13 cellular contexts compared by ENCODE assay signal in genomic region chr5:95241635-95242034, GRCh38. TPM values are rescaled to one million over a fixed set of nuclear protein-coding genes. Genes with fewer than 3 reads are reported as not detected.
DNase-seq lines count a peak whose midpoint lies in the region; ATAC-seq, FAIRE-seq and TF ChIP-seq lines count a peak whose summit lies in the region.
"Had no signal": no experiment of that assay in that cellular context is flagged by ENCODE, and none has a peak within 500 bp of the region (broad histone marks: within the 10 kb centered on the region; RNA-seq: fewer than 3 reads in every experiment).

No MANE protein-coding gene starts in this region.

- no peak overlapping the region for H3K27ac Mint-ChIP-seq in activated T-helper 1 cell treated with anti-CD3 and anti-CD28 coated beads, Interleukin-12 subunit alpha, Interleukin-12 subunit beta, Interleukin-2, Interleukin-4 antibody, amounts not matched to agents 30 ng/mL and 10 ng/mL and 1 ng/mL, durations not matched to agents 14 hours and 24 hours and 36 hours
- no peak overlapping the region for H3K27ac Mint-ChIP-seq in MCF 10A (ENCODE audit: low read depth, unreplicated experiment)
- H3K27ac Mint-ChIP-seq: B cell, memory B cell had no signal

- TF ChIP-seq POLR2A in GM12892 (IDR thresholded peaks at IDR 0.05; ENCODE audit: low read depth, low read length), result no peak

- H3K4me1 Mint-ChIP-seq in activated T-helper 1 cell treated with anti-CD3 and anti-CD28 coated beads, Interleukin-12 subunit alpha, Interleukin-12 subunit beta, Interleukin-2, Interleukin-4 antibody, amounts not matched to agents 30 ng/mL and 10 ng/mL and 1 ng/mL, durations not matched to agents 14 hours and 24 hours and 36 hours (ENCODE audit: low read depth), result peaks cover 5% of the 10 kb centered on the region
- peaks cover 6% of the 10 kb centered on the region for H3K4me1 Mint-ChIP-seq in MCF 10A (ENCODE audit: insufficient read depth, unreplicated experiment)
- H3K4me1 Mint-ChIP-seq: B cell; central memory CD8-positive, alpha-beta T cell; memory B cell had no signal

- no peaks in the 10 kb centered on the region for H3K9me3 Mint-ChIP-seq in activated T-helper 1 cell treated with anti-CD3 and anti-CD28 coated beads, Interleukin-12 subunit alpha, Interleukin-12 subunit beta, Interleukin-2, Interleukin-4 antibody, amounts not matched to agents 30 ng/mL and 10 ng/mL and 1 ng/mL, durations not matched to agents 14 hours and 24 hours and 36 hours
- no peaks in the 10 kb centered on the region for H3K9me3 Mint-ChIP-seq in MCF 10A (ENCODE audit: unreplicated experiment)

- H3K4me3 Mint-ChIP-seq in activated T-helper 1 cell treated with anti-CD3 and anti-CD28 coated beads, Interleukin-12 subunit alpha, Interleukin-12 subunit beta, Interleukin-2, Interleukin-4 antibody, amounts not matched to agents 30 ng/mL and 10 ng/mL and 1 ng/mL, durations not matched to agents 14 hours and 24 hours and 36 hours, result no peak overlapping the region
- no peak overlapping the region for H3K4me3 Mint-ChIP-seq in MCF 10A (ENCODE audit: unreplicated experiment)
- H3K4me3 Mint-ChIP-seq: B cell; central memory CD8-positive, alpha-beta T cell; memory B cell had no signal

- peak; percentile 97 for ATAC-seq in GM19372 (IDR thresholded peaks at IDR 0.05; ENCODE audit: low read depth, unreplicated experiment)
- ATAC-seq in HG02852 (IDR thresholded peaks at IDR 0.05; ENCODE audit: unreplicated experiment), result peak; percentile 100
- peak; percentile 97 for ATAC-seq in HG03571 (IDR thresholded peaks at IDR 0.05; ENCODE audit: unreplicated experiment)
- ATAC-seq in activated CD4-positive, CD25-positive, alpha-beta regulatory T cell treated with anti-CD3 and anti-CD28 coated beads, Interleukin-2, amount 50 U/mL, for 24 hours, result no peak
- ATAC-seq: foreskin keratinocyte had no signal

- no peak for FAIRE-seq in GM12892 (lab: Jason Lieb, UNC)

- BruUV-seq in MCF 10A (replicated peaks; lab: Mats Ljungman, UMichigan), result no TSS peak

- H3K27me3 Mint-ChIP-seq in activated T-helper 1 cell treated with anti-CD3 and anti-CD28 coated beads, Interleukin-12 subunit alpha, Interleukin-12 subunit beta, Interleukin-2, Interleukin-4 antibody, amounts not matched to agents 30 ng/mL and 10 ng/mL and 1 ng/mL, durations not matched to agents 14 hours and 24 hours and 36 hours (ENCODE audit: insufficient read depth), result no peaks in the 10 kb centered on the region
- peaks cover 16% of the 10 kb centered on the region for H3K27me3 Mint-ChIP-seq in MCF 10A (ENCODE audit: insufficient read depth, unreplicated experiment)
- H3K27me3 Mint-ChIP-seq: central memory CD8-positive, alpha-beta T cell had no signal

- CTCF ChIA-PET in MCF 10A (lab: Yijun Ruan, JAX), result interaction anchor here (1.0 to 7.1 kb wide), 6 partner anchors 10 to 274 kb away, joined by 3 to 117 read pairs (median 4); no protein-coding TSS in a partner anchor

- H3K36me3 Mint-ChIP-seq in activated T-helper 1 cell treated with anti-CD3 and anti-CD28 coated beads, Interleukin-12 subunit alpha, Interleukin-12 subunit beta, Interleukin-2, Interleukin-4 antibody, amounts not matched to agents 30 ng/mL and 10 ng/mL and 1 ng/mL, durations not matched to agents 14 hours and 24 hours and 36 hours (ENCODE audit: low read depth), result no peaks in the 10 kb centered on the region
- no peaks in the 10 kb centered on the region for H3K36me3 Mint-ChIP-seq in MCF 10A (ENCODE audit: insufficient read depth, unreplicated experiment)
- H3K36me3 Mint-ChIP-seq: memory B cell had no signal

- intact Hi-C loops in activated T-helper 1 cell treated with anti-CD3 and anti-CD28 coated beads, Interleukin-12 subunit alpha, Interleukin-12 subunit beta, Interleukin-2, Interleukin-4 antibody, amounts not matched to agents 30 ng/mL and 10 ng/mL and 1 ng/mL, durations not matched to agents 14 hours and 24 hours and 36 hours (cut with micrococcal nuclease), result no loop called here
- intact Hi-C loops in MCF 10A (cut with micrococcal nuclease), result no loop called here

- no peak for TF ChIP-seq CTCF in MCF 10A (IDR thresholded peaks at IDR 0.05; ENCODE audit: unreplicated experiment)

- DNase-seq in GM12892 (ENCODE audit: insufficient read length) (peak; percentile 1), NCI-H2171 (lab: John Stamatoyannopoulos, UW) (no peak), MCF 10A (ENCODE audit: unreplicated experiment) (no peak)
- DNase-seq in activated T-helper 1 cell treated with anti-CD3 and anti-CD28 coated beads, Interleukin-12 subunit alpha, Interleukin-12 subunit beta, Interleukin-2, Interleukin-4 antibody, amounts not matched to agents 30 ng/mL and 10 ng/mL and 1 ng/mL, durations not matched to agents 14 hours and 24 hours and 36 hours (ENCODE audit: low spot score), result no peak
- DNase-seq: foreskin keratinocyte, NCI-H226 had no signal

- POLR2A ChIA-PET in MCF 10A (lab: Yijun Ruan, JAX), result no interaction called here

RNA-seq across cellular contexts. Expression of gene MCTP1, which starts 43.3 kb away (rescaled TPM):
- 22.5 TPM for polyA plus RNA-seq in GM12892 (2012; ENCODE audit: missing spikeins)
- not detected in 2 replicates for total RNA-seq in activated T-helper 1 cell treated with anti-CD3 and anti-CD28 coated beads, Interleukin-12 subunit alpha, Interleukin-12 subunit beta, Interleukin-2, Interleukin-4 antibody, amounts not matched to agents 30 ng/mL and 10 ng/mL and 1 ng/mL, durations not matched to agents 14 hours and 24 hours and 36 hours
- total RNA-seq in MCF 10A (2022), result 29.3 and 40.3 TPM in 2 replicates

Comparison
In these comparisons a context has a peak if more than half of its experiments do, and no peak if none do; other contexts are left out.
1. ATAC-seq: peak in GM19372 (single experiment), HG02852 (single experiment) and HG03571 (single experiment); none in activated CD4-positive, CD25-positive, alpha-beta regulatory T cell treated with anti-CD3 and anti-CD28 coated beads, Interleukin-2, amount 50 U/mL, for 24 hours (0 of 2).
2. RNA of gene MCTP1, which starts 43.3 kb away (total RNA-seq): 29.3 to 40.3 TPM in MCF 10A; not detected in activated T-helper 1 cell treated with anti-CD3 and anti-CD28 coated beads, Interleukin-12 subunit alpha, Interleukin-12 subunit beta, Interleukin-2, Interleukin-4 antibody, amounts not matched to agents 30 ng/mL and 10 ng/mL and 1 ng/mL, durations not matched to agents 14 hours and 24 hours and 36 hours; every median in the first group is over 10 times any median in the second.